13 cellular contexts compared by ENCODE assay signal in genomic region chr7:108189733-108190388, GRCh38. TPM values are rescaled to one million over a fixed set of nuclear protein-coding genes. Genes with fewer than 3 reads are reported as not detected.
DNase-seq lines count a peak whose midpoint lies in the region; ATAC-seq and TF ChIP-seq lines count a peak whose summit lies in the region.
"Had no signal": no experiment of that assay in that cellular context is flagged by ENCODE, and none has a peak within 500 bp of the region (broad histone marks: within the 10 kb centered on the region; RNA-seq: fewer than 3 reads in every experiment).

No MANE protein-coding gene starts in this region.

- no peaks in the 10 kb centered on the region for H3K79me2 ChIP-seq in DND-41 (ENCODE audit: insufficient read depth, low read length)

- no peak overlapping the region for H3K9ac ChIP-seq in DND-41 (ENCODE audit: low read depth, low read length)
- H3K9ac ChIP-seq: KMS-11 had no signal

- H3K9me3 ChIP-seq in DND-41 (ENCODE audit: insufficient read depth, low read length, severe bottlenecking) (no peaks in the 10 kb centered on the region), A673 (ENCODE audit: low read depth, low read length, poor library complexity, severe bottlenecking) (no peaks in the 10 kb centered on the region)

- H3K4me1 ChIP-seq in DND-41 (ENCODE audit: insufficient read depth, low read length) = no peaks in the 10 kb centered on the region
- H3K4me1 ChIP-seq in A673 (ENCODE audit: insufficient read depth, low read length, poor library complexity, severe bottlenecking) = no peaks in the 10 kb centered on the region

- no TSS peak for BruUV-seq in A673 (replicated peaks; lab: Mats Ljungman, UMichigan)

- DNase-seq in DND-41 = no peak
- DNase-seq in HCEC 1CT = no peak
- DNase-seq in NCI-H82 treated with DMSO at 0.1 percent for 48 hours (lab: John Stamatoyannopoulos, UW; ENCODE audit: unreplicated experiment) = no peak
- no peak for DNase-seq in A673 (ENCODE audit: low spot score)
- DNase-seq in SIG-M5 (lab: John Stamatoyannopoulos, UW) = no peak
- DNase-seq: activated CD8-positive, alpha-beta memory T cell treated with anti-CD3 and anti-CD28 coated beads, Interleukin-2, amount 50 U/mL, for 4 hours; left ventricle myocardium superior; NCI-H524 treated with DMSO at 0.1 percent for 48 hours had no signal

- ATAC-seq in DND-41 (ENCODE audit: insufficient read depth, low read depth) (peak; percentile 62; the same call in 2 of the 3 replicates), GM19023 (IDR thresholded peaks at IDR 0.05; ENCODE audit: unreplicated experiment) (peak; percentile 96), HG02588 (IDR thresholded peaks at IDR 0.05; ENCODE audit: unreplicated experiment) (peak; percentile 78), HG03457 (IDR thresholded peaks at IDR 0.05; ENCODE audit: unreplicated experiment) (peak; percentile 94)
- ATAC-seq: left ventricle myocardium superior, SK-N-SH treated with all-trans-retinoic acid at 6 μM for 48 hours had no signal

- no peak overlapping the region for H2AFZ ChIP-seq in DND-41 (ENCODE audit: low read depth, low read length)

- H3K36me3 ChIP-seq in DND-41 (ENCODE audit: insufficient read depth, low read length) (no peaks in the 10 kb centered on the region), A673 (ENCODE audit: insufficient read depth, low read length, poor library complexity, severe bottlenecking) (no peaks in the 10 kb centered on the region)

- TF ChIP-seq CTCF in DND-41 (IDR thresholded peaks at IDR 0.05; ENCODE audit: borderline replicate concordance, extremely low read depth, low read length, poor library complexity, severe bottlenecking) (no peak), A673 (conservative IDR thresholded peaks at IDR 0.05; ENCODE audit: low read depth, low read length) (no peak)

- H4K20me1 ChIP-seq in DND-41 (ENCODE audit: insufficient read depth, low read length) = no peaks in the 10 kb centered on the region

- H3K4me3 ChIP-seq in DND-41 (ENCODE audit: low read depth in 1 of 2, low read length in 2 of 2) = no peak overlapping the region
- no peak overlapping the region for H3K4me3 ChIP-seq in A673 (ENCODE audit: low read depth, low read length, poor library complexity, severe bottlenecking)

- CTCF ChIA-PET in A673 (lab: Charles Lee) = no interaction called here

- POLR2A ChIA-PET in A673 (lab: Charles Lee; ENCODE audit: low non-redundant PET) = no interaction called here

- H3K27me3 ChIP-seq in DND-41 (ENCODE audit: insufficient read depth, low read length, poor library complexity) (no peaks in the 10 kb centered on the region), A673 (replicated peaks; ENCODE audit: insufficient read depth, low read depth, low read length, poor library complexity) (no peaks in the 10 kb centered on the region)

- no peak overlapping the region for H3K27ac ChIP-seq in DND-41 (ENCODE audit: low read length)
- no peak overlapping the region for H3K27ac ChIP-seq in A673 (ENCODE audit: low read depth, low read length, poor library complexity, severe bottlenecking)
- H3K27ac ChIP-seq: KMS-11 had no signal

- intact Hi-C loops in A673 (cut with micrococcal nuclease; ENCODE audit: unreplicated experiment) = no loop called here

- no peak overlapping the region for H3K4me2 ChIP-seq in DND-41 (ENCODE audit: insufficient read depth, low read length)
- H3K4me2 ChIP-seq: KMS-11 had no signal

RNA-seq across cellular contexts. Expression of gene LAMB4, which starts 59.7 kb away (rescaled TPM):
- 0.09 and 0.21 TPM in 2 replicates for total RNA-seq in A673 (2021)
